In genomic region chr10:72140174-72140573, GRCh38 we compare ENCODE assay signal across 2 cellular contexts.
TF ChIP-seq lines count a peak whose summit lies in the region.

No MANE protein-coding gene starts in this region.

TF ChIP-seq in SK-N-SH treated with all-trans-retinoic acid at 6 μM for 48 hours, 23 proteins besides CTCF, POLR2A, EP300 and RAD21 (continued from another document):
- 0 out of 2 replicates have a peak, but pooled peaks have one; percentile 29 for TF ChIP-seq CREB5 (CRISPR knock-in tag; IDR thresholded peaks at IDR 0.05; ENCODE audit: low read depth)
- no peak for TF ChIP-seq RARB (CRISPR knock-in tag; IDR thresholded peaks at IDR 0.05)
- no peak for TF ChIP-seq ZNF8 (CRISPR knock-in tag; IDR thresholded peaks at IDR 0.05)
- peak; percentile 19; the same call in 1 of the 2 replicates for TF ChIP-seq ISL1 (CRISPR knock-in tag; IDR thresholded peaks at IDR 0.05)
- TF ChIP-seq ZFP30 (CRISPR knock-in tag; IDR thresholded peaks at IDR 0.05): no peak

TF ChIP-seq in GM23338, 12 proteins besides CTCF, POLR2A, EP300 and RAD21 (continued from another document):
- no peak for TF ChIP-seq CREB1 (CRISPR knock-in tag; IDR thresholded peaks at IDR 0.05; ENCODE audit: low read depth)
- no peak for TF ChIP-seq EZH2 (IDR thresholded peaks at IDR 0.05; ENCODE audit: low read depth, unreplicated experiment)
